In the genomic region with DNA sequence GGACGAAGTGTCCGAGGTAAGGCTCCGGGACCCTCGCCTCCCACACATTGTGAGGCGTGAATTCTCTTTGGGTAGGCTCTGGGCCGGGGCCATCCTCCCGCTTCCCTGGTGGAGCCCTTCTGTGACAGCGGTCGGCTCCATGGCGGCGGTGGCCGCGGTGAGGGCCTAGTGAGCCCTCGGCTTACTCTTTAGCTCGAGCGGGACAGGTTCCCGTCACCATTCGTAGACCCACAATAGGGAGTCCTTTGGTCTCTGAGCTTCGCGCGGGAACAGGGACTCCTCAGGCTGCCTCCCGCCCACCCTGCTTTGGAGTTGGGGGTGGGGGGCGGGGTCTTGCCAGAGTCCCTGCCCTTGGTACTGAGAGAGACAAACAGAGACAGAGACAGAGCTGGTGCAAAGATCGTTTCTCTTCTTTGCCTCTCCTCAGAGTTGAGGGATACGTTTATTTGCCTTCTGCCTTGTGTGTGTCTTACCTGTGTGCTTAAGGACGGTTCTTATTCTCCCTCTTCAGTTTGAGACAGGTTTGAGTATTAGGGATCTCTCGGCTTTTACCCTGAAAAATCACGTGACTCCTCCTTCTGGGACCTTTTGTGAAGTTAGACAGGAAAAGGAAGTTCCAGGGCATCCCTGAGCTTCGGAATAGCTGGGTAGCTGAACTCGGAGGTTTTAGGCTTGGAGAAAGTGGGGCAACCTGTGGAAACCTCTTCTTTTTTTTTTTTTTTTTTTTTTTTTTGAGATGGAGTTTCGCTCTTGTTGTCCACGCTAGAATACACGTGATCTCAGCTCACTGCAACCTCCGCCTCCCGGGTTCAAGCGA, we compare ENCODE assay signal across 1 cellular context.
TF ChIP-seq lines count a peak whose summit lies in the region.

No MANE protein-coding gene starts in this region.

TF ChIP-seq in K562, 482 proteins besides CTCF, POLR2A, EP300 and RAD21 (continued from another document and continues in another):
- TF ChIP-seq, protein P1, sequence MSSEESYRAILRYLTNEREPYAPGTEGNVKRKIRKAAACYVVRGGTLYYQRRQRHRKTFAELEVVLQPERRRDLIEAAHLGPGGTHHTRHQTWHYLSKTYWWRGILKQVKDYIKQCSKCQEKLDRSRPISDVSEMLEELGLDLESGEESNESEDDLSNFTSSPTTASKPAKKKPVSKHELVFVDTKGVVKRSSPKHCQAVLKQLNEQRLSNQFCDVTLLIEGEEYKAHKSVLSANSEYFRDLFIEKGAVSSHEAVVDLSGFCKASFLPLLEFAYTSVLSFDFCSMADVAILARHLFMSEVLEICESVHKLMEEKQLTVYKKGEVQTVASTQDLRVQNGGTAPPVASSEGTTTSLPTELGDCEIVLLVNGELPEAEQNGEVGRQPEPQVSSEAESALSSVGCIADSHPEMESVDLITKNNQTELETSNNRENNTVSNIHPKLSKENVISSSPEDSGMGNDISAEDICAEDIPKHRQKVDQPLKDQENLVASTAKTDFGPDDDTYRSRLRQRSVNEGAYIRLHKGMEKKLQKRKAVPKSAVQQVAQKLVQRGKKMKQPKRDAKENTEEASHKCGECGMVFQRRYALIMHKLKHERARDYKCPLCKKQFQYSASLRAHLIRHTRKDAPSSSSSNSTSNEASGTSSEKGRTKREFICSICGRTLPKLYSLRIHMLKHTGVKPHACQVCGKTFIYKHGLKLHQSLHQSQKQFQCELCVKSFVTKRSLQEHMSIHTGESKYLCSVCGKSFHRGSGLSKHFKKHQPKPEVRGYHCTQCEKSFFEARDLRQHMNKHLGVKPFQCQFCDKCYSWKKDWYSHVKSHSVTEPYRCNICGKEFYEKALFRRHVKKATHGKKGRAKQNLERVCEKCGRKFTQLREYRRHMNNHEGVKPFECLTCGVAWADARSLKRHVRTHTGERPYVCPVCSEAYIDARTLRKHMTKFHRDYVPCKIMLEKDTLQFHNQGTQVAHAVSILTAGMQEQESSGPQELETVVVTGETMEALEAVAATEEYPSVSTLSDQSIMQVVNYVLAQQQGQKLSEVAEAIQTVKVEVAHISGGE (CRISPR knock-in tag; IDR thresholded peaks at IDR 0.05): no peak
- no peak for TF ChIP-seq TCF7 (IDR thresholded peaks at IDR 0.05; ENCODE audit: borderline replicate concordance)
- TF ChIP-seq ZNF184 (CRISPR knock-in tag; IDR thresholded peaks at IDR 0.05): no peak
- TF ChIP-seq ZNF583 (CRISPR knock-in tag; IDR thresholded peaks at IDR 0.05): 0 out of 2 replicates have a peak, but pooled peaks have one; percentile 31
- no peak for TF ChIP-seq PCBP2 (IDR thresholded peaks at IDR 0.05; ENCODE audit: low read depth, low read length, poor library complexity, severe bottlenecking)
- TF ChIP-seq, protein P2, sequence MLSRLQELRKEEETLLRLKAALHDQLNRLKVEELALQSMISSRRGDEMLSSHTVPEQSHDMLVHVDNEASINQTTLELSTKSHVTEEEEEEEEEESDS (CRISPR knock-in tag; IDR thresholded peaks at IDR 0.05): no peak
- no peak for TF ChIP-seq PPARD (CRISPR knock-in tag; IDR thresholded peaks at IDR 0.05)
- no peak for TF ChIP-seq NFYB (IDR thresholded peaks at IDR 0.05; ENCODE audit: extremely low read depth, insufficient read length)
- TF ChIP-seq SP2 (IDR thresholded peaks at IDR 0.05; ENCODE audit: extremely low read depth, low read depth, low read length, poor library complexity, severe bottlenecking): no peak
- no peak for TF ChIP-seq ARID1B (IDR thresholded peaks at IDR 0.05)
- TF ChIP-seq FOXJ2 (tag; IDR thresholded peaks at IDR 0.05): no peak
- TF ChIP-seq IRF2 (CRISPR knock-in tag; IDR thresholded peaks at IDR 0.05): no peak
- TF ChIP-seq MCM7 (IDR thresholded peaks at IDR 0.05): no peak
- TF ChIP-seq ZNF79 (CRISPR knock-in tag; IDR thresholded peaks at IDR 0.05; ENCODE audit: low read depth): no peak
- peak; percentile 99 for TF ChIP-seq TOE1 (IDR thresholded peaks at IDR 0.05; ENCODE audit: borderline replicate concordance)
- no peak for TF ChIP-seq TOE1 (CRISPR knock-in tag; IDR thresholded peaks at IDR 0.05; ENCODE audit: borderline replicate concordance, low read depth)
- TF ChIP-seq TRIM24 (IDR thresholded peaks at IDR 0.05): no peak
- no peak for TF ChIP-seq GATAD2B (IDR thresholded peaks at IDR 0.05; ENCODE audit: borderline replicate concordance)
- no peak for TF ChIP-seq NCOA6 (IDR thresholded peaks at IDR 0.05)
- no peak for TF ChIP-seq ZNF561 (CRISPR knock-in tag; conservative IDR thresholded peaks at IDR 0.05)
- TF ChIP-seq, protein P3, sequence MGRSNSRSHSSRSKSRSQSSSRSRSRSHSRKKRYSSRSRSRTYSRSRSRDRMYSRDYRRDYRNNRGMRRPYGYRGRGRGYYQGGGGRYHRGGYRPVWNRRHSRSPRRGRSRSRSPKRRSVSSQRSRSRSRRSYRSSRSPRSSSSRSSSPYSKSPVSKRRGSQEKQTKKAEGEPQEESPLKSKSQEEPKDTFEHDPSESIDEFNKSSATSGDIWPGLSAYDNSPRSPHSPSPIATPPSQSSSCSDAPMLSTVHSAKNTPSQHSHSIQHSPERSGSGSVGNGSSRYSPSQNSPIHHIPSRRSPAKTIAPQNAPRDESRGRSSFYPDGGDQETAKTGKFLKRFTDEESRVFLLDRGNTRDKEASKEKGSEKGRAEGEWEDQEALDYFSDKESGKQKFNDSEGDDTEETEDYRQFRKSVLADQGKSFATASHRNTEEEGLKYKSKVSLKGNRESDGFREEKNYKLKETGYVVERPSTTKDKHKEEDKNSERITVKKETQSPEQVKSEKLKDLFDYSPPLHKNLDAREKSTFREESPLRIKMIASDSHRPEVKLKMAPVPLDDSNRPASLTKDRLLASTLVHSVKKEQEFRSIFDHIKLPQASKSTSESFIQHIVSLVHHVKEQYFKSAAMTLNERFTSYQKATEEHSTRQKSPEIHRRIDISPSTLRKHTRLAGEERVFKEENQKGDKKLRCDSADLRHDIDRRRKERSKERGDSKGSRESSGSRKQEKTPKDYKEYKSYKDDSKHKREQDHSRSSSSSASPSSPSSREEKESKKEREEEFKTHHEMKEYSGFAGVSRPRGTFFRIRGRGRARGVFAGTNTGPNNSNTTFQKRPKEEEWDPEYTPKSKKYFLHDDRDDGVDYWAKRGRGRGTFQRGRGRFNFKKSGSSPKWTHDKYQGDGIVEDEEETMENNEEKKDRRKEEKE (IDR thresholded peaks at IDR 0.05; ENCODE audit: borderline replicate concordance in 1 of 2, control insufficient read depth in 1 of 2, low read depth in 2 of 2, low read length in 1 of 2): no peak
- no peak for TF ChIP-seq FOXA1 (IDR thresholded peaks at IDR 0.05; ENCODE audit: borderline replicate concordance)
- TF ChIP-seq, protein P4, sequence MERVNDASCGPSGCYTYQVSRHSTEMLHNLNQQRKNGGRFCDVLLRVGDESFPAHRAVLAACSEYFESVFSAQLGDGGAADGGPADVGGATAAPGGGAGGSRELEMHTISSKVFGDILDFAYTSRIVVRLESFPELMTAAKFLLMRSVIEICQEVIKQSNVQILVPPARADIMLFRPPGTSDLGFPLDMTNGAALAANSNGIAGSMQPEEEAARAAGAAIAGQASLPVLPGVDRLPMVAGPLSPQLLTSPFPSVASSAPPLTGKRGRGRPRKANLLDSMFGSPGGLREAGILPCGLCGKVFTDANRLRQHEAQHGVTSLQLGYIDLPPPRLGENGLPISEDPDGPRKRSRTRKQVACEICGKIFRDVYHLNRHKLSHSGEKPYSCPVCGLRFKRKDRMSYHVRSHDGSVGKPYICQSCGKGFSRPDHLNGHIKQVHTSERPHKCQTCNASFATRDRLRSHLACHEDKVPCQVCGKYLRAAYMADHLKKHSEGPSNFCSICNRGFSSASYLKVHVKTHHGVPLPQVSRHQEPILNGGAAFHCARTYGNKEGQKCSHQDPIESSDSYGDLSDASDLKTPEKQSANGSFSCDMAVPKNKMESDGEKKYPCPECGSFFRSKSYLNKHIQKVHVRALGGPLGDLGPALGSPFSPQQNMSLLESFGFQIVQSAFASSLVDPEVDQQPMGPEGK (CRISPR knock-in tag; IDR thresholded peaks at IDR 0.05; ENCODE audit: borderline replicate concordance): no peak
- no peak for TF ChIP-seq SMARCE1 (IDR thresholded peaks at IDR 0.05)
- no peak for TF ChIP-seq SMARCB1 (IDR thresholded peaks at IDR 0.05; ENCODE audit: insufficient read length, low read depth)
- TF ChIP-seq HDAC8 (tag; IDR thresholded peaks at IDR 0.05): no peak
- TF ChIP-seq, protein P5, sequence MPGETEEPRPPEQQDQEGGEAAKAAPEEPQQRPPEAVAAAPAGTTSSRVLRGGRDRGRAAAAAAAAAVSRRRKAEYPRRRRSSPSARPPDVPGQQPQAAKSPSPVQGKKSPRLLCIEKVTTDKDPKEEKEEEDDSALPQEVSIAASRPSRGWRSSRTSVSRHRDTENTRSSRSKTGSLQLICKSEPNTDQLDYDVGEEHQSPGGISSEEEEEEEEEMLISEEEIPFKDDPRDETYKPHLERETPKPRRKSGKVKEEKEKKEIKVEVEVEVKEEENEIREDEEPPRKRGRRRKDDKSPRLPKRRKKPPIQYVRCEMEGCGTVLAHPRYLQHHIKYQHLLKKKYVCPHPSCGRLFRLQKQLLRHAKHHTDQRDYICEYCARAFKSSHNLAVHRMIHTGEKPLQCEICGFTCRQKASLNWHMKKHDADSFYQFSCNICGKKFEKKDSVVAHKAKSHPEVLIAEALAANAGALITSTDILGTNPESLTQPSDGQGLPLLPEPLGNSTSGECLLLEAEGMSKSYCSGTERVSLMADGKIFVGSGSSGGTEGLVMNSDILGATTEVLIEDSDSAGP (CRISPR knock-in tag; IDR thresholded peaks at IDR 0.05): no peak
- peak in 1 of 2 experiments; percentile 59; a peak in 2 of 4 replicates for TF ChIP-seq HDAC1 (IDR thresholded peaks at IDR 0.05)
- TF ChIP-seq NELFE (IDR thresholded peaks at IDR 0.05; ENCODE audit: insufficient read depth, insufficient read length): no peak
- TF ChIP-seq ZEB2 (IDR thresholded peaks at IDR 0.05): no peak
- TF ChIP-seq, protein P6, sequence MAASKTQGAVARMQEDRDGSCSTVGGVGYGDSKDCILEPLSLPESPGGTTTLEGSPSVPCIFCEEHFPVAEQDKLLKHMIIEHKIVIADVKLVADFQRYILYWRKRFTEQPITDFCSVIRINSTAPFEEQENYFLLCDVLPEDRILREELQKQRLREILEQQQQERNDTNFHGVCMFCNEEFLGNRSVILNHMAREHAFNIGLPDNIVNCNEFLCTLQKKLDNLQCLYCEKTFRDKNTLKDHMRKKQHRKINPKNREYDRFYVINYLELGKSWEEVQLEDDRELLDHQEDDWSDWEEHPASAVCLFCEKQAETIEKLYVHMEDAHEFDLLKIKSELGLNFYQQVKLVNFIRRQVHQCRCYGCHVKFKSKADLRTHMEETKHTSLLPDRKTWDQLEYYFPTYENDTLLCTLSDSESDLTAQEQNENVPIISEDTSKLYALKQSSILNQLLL (CRISPR knock-in tag; IDR thresholded peaks at IDR 0.05; ENCODE audit: borderline replicate concordance): no peak
- TF ChIP-seq, protein P7, sequence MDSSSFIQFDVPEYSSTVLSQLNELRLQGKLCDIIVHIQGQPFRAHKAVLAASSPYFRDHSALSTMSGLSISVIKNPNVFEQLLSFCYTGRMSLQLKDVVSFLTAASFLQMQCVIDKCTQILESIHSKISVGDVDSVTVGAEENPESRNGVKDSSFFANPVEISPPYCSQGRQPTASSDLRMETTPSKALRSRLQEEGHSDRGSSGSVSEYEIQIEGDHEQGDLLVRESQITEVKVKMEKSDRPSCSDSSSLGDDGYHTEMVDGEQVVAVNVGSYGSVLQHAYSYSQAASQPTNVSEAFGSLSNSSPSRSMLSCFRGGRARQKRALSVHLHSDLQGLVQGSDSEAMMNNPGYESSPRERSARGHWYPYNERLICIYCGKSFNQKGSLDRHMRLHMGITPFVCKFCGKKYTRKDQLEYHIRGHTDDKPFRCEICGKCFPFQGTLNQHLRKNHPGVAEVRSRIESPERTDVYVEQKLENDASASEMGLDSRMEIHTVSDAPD (CRISPR knock-in tag; IDR thresholded peaks at IDR 0.05): no peak
- TF ChIP-seq ZNF124 (CRISPR knock-in tag; IDR thresholded peaks at IDR 0.05): no peak
- 0 out of 2 replicates have a peak, but pooled peaks have one; percentile 57 for TF ChIP-seq ZNF282 (CRISPR knock-in tag; IDR thresholded peaks at IDR 0.05)
- no peak for TF ChIP-seq NR1H2 (CRISPR knock-in tag; IDR thresholded peaks at IDR 0.05)
- TF ChIP-seq, protein P8, sequence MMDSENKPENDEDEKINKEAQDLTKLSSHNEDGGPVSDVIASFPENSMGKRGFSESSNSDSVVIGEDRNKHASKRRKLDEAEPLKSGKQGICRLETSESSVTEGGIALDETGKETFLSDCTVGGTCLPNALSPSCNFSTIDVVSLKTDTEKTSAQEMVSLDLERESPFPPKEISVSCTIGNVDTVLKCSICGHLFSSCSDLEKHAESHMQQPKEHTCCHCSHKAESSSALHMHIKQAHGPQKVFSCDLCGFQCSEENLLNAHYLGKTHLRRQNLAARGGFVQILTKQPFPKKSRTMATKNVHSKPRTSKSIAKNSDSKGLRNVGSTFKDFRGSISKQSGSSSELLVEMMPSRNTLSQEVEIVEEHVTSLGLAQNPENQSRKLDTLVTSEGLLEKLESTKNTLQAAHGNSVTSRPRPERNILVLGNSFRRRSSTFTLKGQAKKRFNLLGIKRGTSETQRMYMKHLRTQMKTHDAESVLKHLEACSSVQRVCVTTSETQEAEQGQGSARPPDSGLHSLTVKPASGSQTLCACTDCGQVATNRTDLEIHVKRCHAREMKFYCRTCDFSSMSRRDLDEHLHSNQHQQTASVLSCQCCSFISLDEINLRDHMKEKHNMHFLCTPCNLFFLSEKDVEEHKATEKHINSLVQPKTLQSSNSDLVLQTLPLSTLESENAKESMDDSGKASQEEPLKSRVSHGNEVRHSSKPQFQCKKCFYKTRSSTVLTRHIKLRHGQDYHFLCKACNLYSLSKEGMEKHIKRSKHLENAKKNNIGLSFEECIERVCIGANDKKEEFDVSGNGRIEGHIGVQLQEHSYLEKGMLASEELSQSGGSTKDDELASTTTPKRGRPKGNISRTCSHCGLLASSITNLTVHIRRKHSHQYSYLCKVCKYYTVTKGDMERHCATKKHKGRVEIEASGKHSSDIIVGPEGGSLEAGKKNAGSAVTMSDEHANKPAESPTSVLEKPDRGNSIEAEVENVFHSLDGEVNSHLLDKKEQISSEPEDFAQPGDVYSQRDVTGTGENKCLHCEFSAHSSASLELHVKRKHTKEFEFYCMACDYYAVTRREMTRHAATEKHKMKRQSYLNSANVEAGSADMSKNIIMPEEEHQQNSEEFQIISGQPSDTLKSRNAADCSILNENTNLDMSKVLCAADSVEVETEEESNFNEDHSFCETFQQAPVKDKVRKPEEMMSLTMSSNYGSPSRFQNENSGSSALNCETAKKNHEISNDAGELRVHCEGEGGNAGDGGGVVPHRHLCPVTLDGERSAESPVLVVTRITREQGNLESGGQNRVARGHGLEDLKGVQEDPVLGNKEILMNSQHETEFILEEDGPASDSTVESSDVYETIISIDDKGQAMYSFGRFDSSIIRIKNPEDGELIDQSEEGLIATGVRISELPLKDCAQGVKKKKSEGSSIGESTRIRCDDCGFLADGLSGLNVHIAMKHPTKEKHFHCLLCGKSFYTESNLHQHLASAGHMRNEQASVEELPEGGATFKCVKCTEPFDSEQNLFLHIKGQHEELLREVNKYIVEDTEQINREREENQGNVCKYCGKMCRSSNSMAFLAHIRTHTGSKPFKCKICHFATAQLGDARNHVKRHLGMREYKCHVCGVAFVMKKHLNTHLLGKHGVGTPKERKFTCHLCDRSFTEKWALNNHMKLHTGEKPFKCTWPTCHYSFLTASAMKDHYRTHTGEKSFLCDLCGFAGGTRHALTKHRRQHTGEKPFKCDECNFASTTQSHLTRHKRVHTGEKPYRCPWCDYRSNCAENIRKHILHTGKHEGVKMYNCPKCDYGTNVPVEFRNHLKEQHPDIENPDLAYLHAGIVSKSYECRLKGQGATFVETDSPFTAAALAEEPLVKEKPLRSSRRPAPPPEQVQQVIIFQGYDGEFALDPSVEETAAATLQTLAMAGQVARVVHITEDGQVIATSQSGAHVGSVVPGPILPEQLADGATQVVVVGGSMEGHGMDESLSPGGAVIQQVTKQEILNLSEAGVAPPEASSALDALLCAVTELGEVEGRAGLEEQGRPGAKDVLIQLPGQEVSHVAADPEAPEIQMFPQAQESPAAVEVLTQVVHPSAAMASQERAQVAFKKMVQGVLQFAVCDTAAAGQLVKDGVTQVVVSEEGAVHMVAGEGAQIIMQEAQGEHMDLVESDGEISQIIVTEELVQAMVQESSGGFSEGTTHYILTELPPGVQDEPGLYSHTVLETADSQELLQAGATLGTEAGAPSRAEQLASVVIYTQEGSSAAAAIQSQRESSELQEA (IDR thresholded peaks at IDR 0.05; ENCODE audit: low read depth): no peak
